In genomic region chr11:63845305-63845704, GRCh38 we compare ENCODE assay signal across 12 cellular contexts. TPM values are rescaled to one million over a fixed set of nuclear protein-coding genes. Genes with fewer than 3 reads are reported as not detected.
DNase-seq lines count a peak whose midpoint lies in the region; FAIRE-seq and TF ChIP-seq lines count a peak whose summit lies in the region.
"Had no signal": no experiment of that assay in that cellular context is flagged by ENCODE, and none has a peak within 500 bp of the region (broad histone marks: within the 10 kb centered on the region; RNA-seq: fewer than 3 reads in every experiment).

No MANE protein-coding gene starts in this region.

- H3K27me3 ChIP-seq in adrenal gland (no peaks in the 10 kb centered on the region), right atrium auricular region (no peaks in the 10 kb centered on the region), subcutaneous abdominal adipose tissue (ENCODE audit: control insufficient read depth in 5 of 5, insufficient read depth in 4 of 5, low read length in 5 of 5) (no peaks in the 10 kb centered on the region)
- H3K27me3 ChIP-seq: left lung had no signal

- intact Hi-C loops in adrenal gland (cut with DNase I), result no loop called here

- H3K27ac ChIP-seq in adrenal gland (peak overlapping the region in 3 of 5 donors; percentile 17 to 65 (median 53)), right atrium auricular region (peak overlapping the region; percentile 15 to 37), subcutaneous abdominal adipose tissue (ENCODE audit: low read depth, low read length) (peak overlapping the region; percentile 55), coronary artery (peak overlapping the region in 1 of 2 donors; percentile 15)

- FAIRE-seq in GM12891 (lab: Jason Lieb, UNC), result no peak
- FAIRE-seq: colon had no signal

- no peaks in the 10 kb centered on the region for H3K9me3 ChIP-seq in adrenal gland (replicated peaks in 1 of 3)
- H3K9me3 ChIP-seq in right atrium auricular region, result no peaks in the 10 kb centered on the region
- no peaks in the 10 kb centered on the region for H3K9me3 ChIP-seq in subcutaneous abdominal adipose tissue (ENCODE audit: control insufficient read depth in 5 of 5, low read length in 5 of 5)
- H3K9me3 ChIP-seq: left lung had no signal

- H3K4me3 ChIP-seq in adrenal gland, result no peak overlapping the region
- no peak overlapping the region for H3K4me3 ChIP-seq in right atrium auricular region
- H3K4me3 ChIP-seq in subcutaneous abdominal adipose tissue (ENCODE audit: low read depth in 1 of 5, low read length in 5 of 5), result no peak overlapping the region
- no peak overlapping the region for H3K4me3 ChIP-seq in coronary artery
- H3K4me3 ChIP-seq: left lung had no signal

- no peaks in the 10 kb centered on the region for H3K36me3 ChIP-seq in adrenal gland (replicated peaks in 1 of 2)
- H3K36me3 ChIP-seq in right atrium auricular region, result peaks cover 5% of the 10 kb centered on the region
- H3K36me3 ChIP-seq in subcutaneous abdominal adipose tissue (ENCODE audit: control insufficient read depth in 5 of 5, insufficient read depth in 5 of 5, low read length in 5 of 5), result peaks cover 0 to 10% (median 5%) of the 10 kb centered on the region in 5 donors

- no peak for TF ChIP-seq POLR2A in GM12891 (IDR thresholded peaks at IDR 0.05; ENCODE audit: low read depth, low read length)
- TF ChIP-seq POLR2A in adrenal gland (IDR thresholded peaks at IDR 0.05), result no peak

- TF ChIP-seq CTCF in adrenal gland (IDR thresholded peaks at IDR 0.05) (no peak), right atrium auricular region (IDR thresholded peaks at IDR 0.05) (no peak), GM20000 (IDR thresholded peaks at IDR 0.05; ENCODE audit: extremely low read depth, missing control alignments) (no peak), coronary artery (IDR thresholded peaks at IDR 0.05) (no peak)

- DNase-seq in GM12891 (ENCODE audit: insufficient read length, low spot score), result no peak
- DNase-seq in adrenal gland, result peak in 4 of 7 donors; percentile 23 to 35 (median 32)
- no peak for DNase-seq in right atrium auricular region (ENCODE audit: low spot score)
- no peak for DNase-seq in COLO668 (lab: John Stamatoyannopoulos, UW; ENCODE audit: unreplicated experiment)
- no peak for DNase-seq in GM20000 (ENCODE audit: low spot score)
- DNase-seq in NCI-H1105 treated with DMSO at 0.1 percent for 48 hours (lab: John Stamatoyannopoulos, UW), result no peak
- DNase-seq in coronary artery (ENCODE audit: low spot score), result no peak
- DNase-seq: activated CD4-positive, alpha-beta memory T cell treated with anti-CD3 and anti-CD28 coated beads for 36 hours; OCI-M1 had no signal

- peaks cover 51 to 78% of the 10 kb centered on the region in 2 donors for H3K4me1 ChIP-seq in adrenal gland (replicated peaks in 1 of 2)
- H3K4me1 ChIP-seq in right atrium auricular region, result peaks cover 0 to 69% of the 10 kb centered on the region in 2 donors
- peaks cover 5 to 64% (median 56%) of the 10 kb centered on the region in 5 donors for H3K4me1 ChIP-seq in subcutaneous abdominal adipose tissue (ENCODE audit: control insufficient read depth in 5 of 5, insufficient read depth in 5 of 5, low read length in 5 of 5)

- WGBS in adrenal gland, 4 donors, result 29 to 36% (median 32%) methylated on average over 2 of the region's 2 CpGs

- peak overlapping the region in 2 of 5 donors; percentile 28 to 35 for H3K9ac ChIP-seq in subcutaneous abdominal adipose tissue (ENCODE audit: low read length in 5 of 5)

TF ChIP-seq in GM12891, 5 proteins besides CTCF, POLR2A, EP300 and RAD21:
- TF ChIP-seq POU2F2 (IDR thresholded peaks at IDR 0.05; ENCODE audit: low read depth, low read length), result no peak
- peak; percentile 10; the same call in 1 of the 2 replicates for TF ChIP-seq SPI1 (IDR thresholded peaks at IDR 0.05; ENCODE audit: low read depth, low read length)
- TF ChIP-seq PAX5 (IDR thresholded peaks at IDR 0.05; ENCODE audit: insufficient read depth, low read length, severe bottlenecking), result no peak
- TF ChIP-seq POLR2AphosphoS5 (IDR thresholded peaks at IDR 0.05; ENCODE audit: low read depth, low read length), result no peak
- no peak for TF ChIP-seq TAF1 (IDR thresholded peaks at IDR 0.05; ENCODE audit: low read depth, low read length)

RNA-seq across cellular contexts. Expression of gene MARK2, which starts 6.4 kb away (rescaled TPM):
- polyA plus RNA-seq in GM12891 (2012; ENCODE audit: low read depth, missing spikeins), result 10.9 TPM
- total RNA-seq in adrenal gland, result 10 to 100 TPM; 27.0 to 39.7 (median 36.2) TPM
- polyA plus RNA-seq in adrenal gland, result 10 to 100 TPM in 2 of 3 donors, 1 to 10 TPM in 1; 7.3 to 24.4 (median 15.2) TPM
- 10 to 100 TPM; 29.3 to 31.5 TPM for total RNA-seq in right atrium auricular region

RNA-seq across cellular contexts. Expression of gene SPINDOC, which starts 32.0 kb away (rescaled TPM):
- 17.0 TPM for polyA plus RNA-seq in GM12891 (2012; ENCODE audit: low read depth, missing spikeins)
- total RNA-seq in adrenal gland (10 to 100 TPM in 7 of 8 donors, 1 to 10 TPM in 1; 9.3 to 13.9 (median 10.9) TPM), right atrium auricular region (10 to 100 TPM in 1 of 2 donors, 1 to 10 TPM in 1; 7.0 to 12.1 TPM)
- 10 to 100 TPM in 1 of 3 donors, 1 to 10 TPM in 2; 4.5 to 19.2 (median 9.8) TPM for polyA plus RNA-seq in adrenal gland

Comparison
In these comparisons a context has a peak if more than half of its experiments do, and no peak if none do; other contexts are left out.
1. DNase-seq: peak in adrenal gland (4 of 7); none in GM12891 (single experiment), right atrium auricular region (single experiment), COLO668 (single experiment), GM20000 (single experiment), NCI-H1105 treated with DMSO at 0.1 percent for 48 hours (single experiment) and coronary artery (single experiment).